Comparison of ENCODE assay signal across 7 cellular contexts in the genomic region with DNA sequence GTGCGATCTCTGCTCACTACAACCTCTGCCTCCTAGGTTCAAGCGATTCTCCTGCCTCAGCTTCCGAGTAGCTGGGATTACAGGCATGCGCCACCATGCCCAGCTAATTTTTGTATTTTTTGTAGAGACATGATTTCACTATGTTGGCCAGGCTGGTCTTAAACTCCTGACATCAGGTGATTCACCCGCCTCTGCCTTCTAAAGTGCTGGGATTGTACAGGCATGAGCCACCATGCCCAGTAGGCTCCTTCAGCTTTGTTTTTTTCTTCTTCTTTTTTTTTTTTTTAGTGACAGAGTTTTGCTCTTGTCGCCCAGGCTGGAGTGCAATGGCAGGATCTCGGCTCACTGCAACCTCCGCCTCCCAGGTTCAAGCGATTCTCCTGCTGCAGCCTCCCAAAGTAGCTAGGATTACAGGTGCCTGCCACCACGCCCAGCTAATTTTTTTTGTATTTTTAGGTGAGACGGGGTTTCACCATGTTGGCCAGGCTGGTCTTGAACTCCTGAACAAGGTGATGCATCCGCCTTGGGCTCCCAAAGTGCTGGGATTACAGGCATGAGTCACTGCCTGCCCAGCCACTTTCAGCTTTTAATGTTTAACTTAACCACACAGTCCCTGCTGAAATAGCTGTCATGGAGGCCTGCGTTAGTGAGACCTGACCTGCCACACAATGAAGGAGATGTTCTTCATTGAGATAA.
DNase-seq lines count a peak whose midpoint lies in the region; TF ChIP-seq lines count a peak whose summit lies in the region.
"Not testable (repeated sequence)": the region's sequence is repeated elsewhere in the genome, so short reads cannot be mapped to it uniquely, and the experiment has no call there.

No MANE protein-coding gene starts in this region.

- H2AFZ ChIP-seq in GM23248; mammary epithelial cell (ENCODE audit: low read depth, low read length): not testable (repeated sequence)

- H3K9me2 ChIP-seq in GM23248 (ENCODE audit: insufficient read depth) = not testable (repeated sequence)

- not testable (repeated sequence) for BruUV-seq in mammary epithelial cell (replicated peaks; lab: Mats Ljungman, UMichigan)

- peaks cover 52% of the 10 kb centered on the region for H3K36me3 Mint-ChIP-seq in nephron progenitor cell (ENCODE audit: low read depth)

- H3K9me3 Mint-ChIP-seq in nephron progenitor cell = peaks cover 35% of the 10 kb centered on the region

- not testable (repeated sequence) for H3K4me2 ChIP-seq in GM23248 (ENCODE audit: unreplicated experiment); mammary epithelial cell (ENCODE audit: insufficient read depth, low read depth, low read length)

- POLR2A ChIA-PET in RWPE1 (lab: Yijun Ruan, JAX; ENCODE audit: low non-redundant PET) = not testable (repeated sequence)

- CTCF ChIA-PET in RWPE1 (lab: Yijun Ruan, JAX) = interaction anchor here (0.7 kb wide), 1 partner anchor 119 kb away, joined by 5 read pairs; no protein-coding TSS in a partner anchor
- CTCF ChIA-PET in mammary epithelial cell (lab: Charles Lee; ENCODE audit: low non-redundant PET) = not testable (repeated sequence)

- not testable (repeated sequence) for H3K4me3 Mint-ChIP-seq in nephron progenitor cell

- H3K79me2 ChIP-seq in GM23248 (ENCODE audit: insufficient read depth) = peaks cover 32% of the 10 kb centered on the region
- H3K79me2 ChIP-seq in mammary epithelial cell (ENCODE audit: insufficient read depth, low read length) = not testable (repeated sequence)

- dilution Hi-C loops in mammary epithelial cell (cut with HindIII; ENCODE audit: low sequenced_read_pairs) = loop anchor here (5.0 kb wide), 1 partner anchor 40 kb away; no protein-coding TSS in a partner anchor

- not testable (repeated sequence) for H3K36me3 ChIP-seq in GM23248 (ENCODE audit: low read depth); mammary epithelial cell (ENCODE audit: insufficient read depth, low read length)

- not testable (repeated sequence) for H3K27ac ChIP-seq in GM23248; mammary epithelial cell (ENCODE audit: insufficient read depth, low read depth, low read length)
- H3K27ac ChIP-seq in RWPE1 = peak overlapping the region; percentile 50

- intact Hi-C loops in mammary epithelial cell (cut with micrococcal nuclease) = loop anchor here (5.0 to 10.0 kb wide), 2 partner anchors 65 to 158 kb away; no protein-coding TSS in a partner anchor

- H4K20me1 ChIP-seq in GM23248 (ENCODE audit: insufficient read depth); mammary epithelial cell (ENCODE audit: insufficient read depth, low read length): not testable (repeated sequence)

- TF ChIP-seq CTCF in RWPE1 (conservative IDR thresholded peaks at IDR 0.05; ENCODE audit: low read depth); mammary epithelial cell (conservative IDR thresholded peaks at IDR 0.05 in 1 of 2, IDR thresholded peaks at IDR 0.05 in 1 of 2; ENCODE audit: extremely low read depth in 1 of 2, insufficient read depth in 1 of 2, low read depth in 1 of 2, low read length in 2 of 2); epithelial cell of proximal tubule (conservative IDR thresholded peaks at IDR 0.05; ENCODE audit: low read depth, low read length); nephron progenitor cell (IDR thresholded peaks at IDR 0.05): not testable (repeated sequence)

- 95 to 98% methylated on average over 9 to 13 of the region's 13 CpGs for WGBS in GM23248 (ENCODE audit: low coverage in 1 of 2, low lambda C conversion rate in 2 of 2, missing lambda C conversion rate in 2 of 2), 2 experiments
- WGBS in mammary epithelial cell (ENCODE audit: low coverage, missing lambda C conversion rate) = 87% methylated on average over 9 of the region's 13 CpGs

- H3K4me1 ChIP-seq in GM23248 (ENCODE audit: insufficient read depth); mammary epithelial cell (ENCODE audit: insufficient read depth, low read length): not testable (repeated sequence)

- H3K27me3 ChIP-seq in GM23248 (replicated peaks; ENCODE audit: insufficient read depth); mammary epithelial cell (ENCODE audit: insufficient read depth, low read length): not testable (repeated sequence)

- H3K27me3 Mint-ChIP-seq in nephron progenitor cell (ENCODE audit: low read depth, poor library complexity) = not testable (repeated sequence)

- peak overlapping the region; percentile 96 for H3K27ac Mint-ChIP-seq in nephron progenitor cell

- H3K9ac ChIP-seq in GM23248; mammary epithelial cell (ENCODE audit: insufficient read depth, low read length): not testable (repeated sequence)

- not testable (repeated sequence) for H3K9me3 ChIP-seq in GM23248 (ENCODE audit: low read depth); mammary epithelial cell (replicated peaks; ENCODE audit: insufficient read depth, low read length)

- peak; percentile 77 for DNase-seq in ACHN
- DNase-seq in GM23248 = peak; percentile 16
- DNase-seq in RWPE1 (ENCODE audit: low spot score); nephron progenitor cell: not testable (repeated sequence)
- DNase-seq in mammary epithelial cell = peak; percentile 48
- peak; percentile 25 for DNase-seq in epithelial cell of proximal tubule (ENCODE audit: low read depth)
- DNase-seq in kidney glomerular epithelial cell (lab: John Stamatoyannopoulos, UW) = peak; percentile 11

- H3F3A ChIP-seq in GM23248 (ENCODE audit: insufficient read depth) = not testable (repeated sequence)

- H3K4me1 Mint-ChIP-seq in nephron progenitor cell = peaks cover 36% of the 10 kb centered on the region

- in situ Hi-C loops in ACHN (cut with HindIII; ENCODE audit: low pct_ligation_motif_present, low pct_unique_long_range_greater_than_20kb, low sequenced_read_pairs); GM23248 (cut with MboI); mammary epithelial cell (cut with MboI; ENCODE audit: low sequenced_read_pairs in 2 of 2): not testable (repeated sequence)

- not testable (repeated sequence) for H3K4me3 ChIP-seq in GM23248; mammary epithelial cell (replicated peaks in 1 of 3; ENCODE audit: insufficient read depth in 1 of 3, low read depth in 2 of 3, low read length in 3 of 3); epithelial cell of proximal tubule (ENCODE audit: low read depth, low read length)
